In the genomic region with DNA sequence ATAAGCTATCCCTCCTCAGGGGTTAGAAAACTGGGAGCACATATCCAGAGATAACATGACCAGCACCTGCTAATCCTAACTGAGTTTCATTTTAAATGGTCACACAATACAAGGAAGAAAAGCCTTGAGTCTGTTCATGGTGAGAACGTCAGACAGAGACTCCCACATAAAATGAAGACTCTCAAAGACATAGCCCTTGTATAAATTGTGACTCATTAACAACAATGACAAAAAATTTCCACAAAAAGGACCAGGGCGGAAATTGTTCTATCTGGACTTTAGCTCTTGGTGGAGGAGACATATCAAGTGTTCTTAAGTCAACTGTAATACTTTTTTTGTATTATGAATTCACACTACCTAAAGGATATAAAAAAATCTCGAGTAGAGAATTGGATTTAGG, we compare ENCODE assay signal across 20 cellular contexts.
DNase-seq lines count a peak whose midpoint lies in the region; ATAC-seq, FAIRE-seq and TF ChIP-seq lines count a peak whose summit lies in the region.
"Had no signal": no experiment of that assay in that cellular context is flagged by ENCODE, and none has a peak within 500 bp of the region (broad histone marks: within the 10 kb centered on the region; RNA-seq: fewer than 3 reads in every experiment).

No MANE protein-coding gene starts in this region.

- peak overlapping the region; percentile 24; the same call in 1 of the 3 replicates for H3K4me2 ChIP-seq in A549
- H3K4me2 ChIP-seq: BLaER1 treated with 17β-estradiol and CSF1 and Interleukin-3, amounts not matched to agents 10 nM and 100 nM; GM23338 had no signal

- H3K4me3 ChIP-seq in A549 (no peak overlapping the region), mucosa of descending colon (no peak overlapping the region), WERI-Rb-1 (ENCODE audit: low read depth, low read length) (no peak overlapping the region), colonic mucosa (no peak overlapping the region)
- H3K4me3 ChIP-seq: BLaER1 treated with 17β-estradiol and CSF1 and Interleukin-3, amounts not matched to agents 10 nM and 100 nM; GM23338 had no signal

- no peak for FAIRE-seq in A549 (lab: Jason Lieb, UNC)
- FAIRE-seq: G401.6, GM12891, H54, HTR-8/SVneo had no signal

- TF ChIP-seq RAD21 in A549 (conservative IDR thresholded peaks at IDR 0.05 in 1 of 2, IDR thresholded peaks at IDR 0.05 in 1 of 2), result no peak

- POLR2A ChIA-PET in A549 (lab: Yijun Ruan, JAX), result no interaction called here

- no peak for TF ChIP-seq EP300 in A549 (IDR thresholded peaks at IDR 0.05)

- TF ChIP-seq CTCF in A549 (IDR thresholded peaks at IDR 0.05) (no peak), mucosa of descending colon (IDR thresholded peaks at IDR 0.05) (no peak), WERI-Rb-1 (IDR thresholded peaks at IDR 0.05; ENCODE audit: low read depth, low read length) (no peak), colonic mucosa (IDR thresholded peaks at IDR 0.05) (no peak)

- H3K36me3 ChIP-seq in mucosa of descending colon (ENCODE audit: low read depth) (no peaks in the 10 kb centered on the region), WERI-Rb-1 (no peaks in the 10 kb centered on the region), colonic mucosa (no peaks in the 10 kb centered on the region)
- H3K36me3 ChIP-seq: BLaER1 treated with 17β-estradiol and CSF1 and Interleukin-3, amounts not matched to agents 10 nM and 100 nM had no signal

- no peaks in the 10 kb centered on the region for H3K9me3 ChIP-seq in A549
- H3K9me3 ChIP-seq in mucosa of descending colon, result no peaks in the 10 kb centered on the region
- H3K9me3 ChIP-seq in WERI-Rb-1 (ENCODE audit: severe bottlenecking), result no peaks in the 10 kb centered on the region
- H3K9me3 ChIP-seq in colonic mucosa, result no peaks in the 10 kb centered on the region
- H3K9me3 ChIP-seq: BLaER1 treated with 17β-estradiol and CSF1 and Interleukin-3, amounts not matched to agents 10 nM and 100 nM had no signal

- H3K27ac ChIP-seq in A549 (no peak overlapping the region), WERI-Rb-1 (no peak overlapping the region), colonic mucosa (no peak overlapping the region)
- H3K27ac ChIP-seq: BLaER1 treated with 17β-estradiol and CSF1 and Interleukin-3, amounts not matched to agents 10 nM and 100 nM; HL-60 had no signal

- H3K27me3 ChIP-seq in WERI-Rb-1 (ENCODE audit: insufficient read depth, low read depth, severe bottlenecking), result no peaks in the 10 kb centered on the region
- H3K27me3 ChIP-seq in colonic mucosa, result no peaks in the 10 kb centered on the region
- H3K27me3 ChIP-seq: BLaER1 treated with 17β-estradiol and CSF1 and Interleukin-3, amounts not matched to agents 10 nM and 100 nM had no signal

- H3K4me1 ChIP-seq in A549 (no peaks in the 10 kb centered on the region), mucosa of descending colon (ENCODE audit: low read depth) (peaks cover 5% of the 10 kb centered on the region), colonic mucosa (no peaks in the 10 kb centered on the region)
- H3K4me1 ChIP-seq: BLaER1 treated with 17β-estradiol and CSF1 and Interleukin-3, amounts not matched to agents 10 nM and 100 nM had no signal

- no peak overlapping the region for H3K9ac ChIP-seq in colonic mucosa (ENCODE audit: low read depth in 2 of 2, low read length in 2 of 2)
- H3K9ac ChIP-seq: BLaER1 treated with 17β-estradiol and CSF1 and Interleukin-3, amounts not matched to agents 10 nM and 100 nM had no signal

- CTCF ChIA-PET in A549 (lab: Yijun Ruan, JAX), result no interaction called here

- intact Hi-C loops in mucosa of descending colon (cut with DNase I, micrococcal nuclease), result no loop called here
- intact Hi-C loops in colonic mucosa (cut with DNase I), result no loop called here

- TF ChIP-seq POLR2A in A549 (IDR thresholded peaks at IDR 0.05; ENCODE audit: low read length), result no peak

- WGBS in A549 (ENCODE audit: missing lambda C conversion rate), result 23% methylated on average over 3 of the region's 3 CpGs

- ATAC-seq in A549 (no peak), mucosa of descending colon (peak; percentile 77), HG02938 (IDR thresholded peaks at IDR 0.05; ENCODE audit: unreplicated experiment) (no peak)
- ATAC-seq: CD8-positive, alpha-beta T cell; GM23338 had no signal

- DNase-seq in A549 (ENCODE audit: low read depth in 1 of 2, low spot score in 1 of 2) (peak in 1 of 2 experiments; percentile 27), HT1080 (ENCODE audit: low read depth) (peak; percentile 25), dermis blood vessel endothelial cell (peak; percentile 14), mucosa of descending colon (no peak), WERI-Rb-1 (no peak), NCI-H2081 (lab: John Stamatoyannopoulos, UW) (no peak), colonic mucosa (no peak)
- DNase-seq: 8988T; Calu3; CD8-positive, alpha-beta T cell; HCEC 1CT; IMR-90 had no signal

TF ChIP-seq in A549, 52 proteins besides CTCF, POLR2A, EP300 and RAD21:
- TF ChIP-seq RFX5 (IDR thresholded peaks at IDR 0.05) (no peak), HEYL (CRISPR knock-in tag; IDR thresholded peaks at IDR 0.05) (no peak), SREBF2 (IDR thresholded peaks at IDR 0.05) (no peak), FOSL2 (IDR thresholded peaks at IDR 0.05) (no peak), FOSL2 (CRISPR knock-in tag; IDR thresholded peaks at IDR 0.05) (no peak), NFE2L2 (conservative IDR thresholded peaks at IDR 0.05; ENCODE audit: low read length) (no peak), NR3C1 (IDR thresholded peaks at IDR 0.05) (no peak), MAFK (IDR thresholded peaks at IDR 0.05; ENCODE audit: partially characterized antibody) (no peak), PHF8 (IDR thresholded peaks at IDR 0.05; ENCODE audit: borderline replicate concordance, low read depth) (no peak), NPAS2 (CRISPR knock-in tag; IDR thresholded peaks at IDR 0.05; ENCODE audit: borderline replicate concordance) (no peak), ESRRA (IDR thresholded peaks at IDR 0.05; ENCODE audit: borderline replicate concordance, low read length) (no peak), MAZ (IDR thresholded peaks at IDR 0.05; ENCODE audit: borderline replicate concordance, low read depth, low read length) (no peak), HOXA7 (CRISPR knock-in tag; IDR thresholded peaks at IDR 0.05) (no peak), HOXB13 (CRISPR knock-in tag; IDR thresholded peaks at IDR 0.05; ENCODE audit: low read depth) (no peak), KDM5A (IDR thresholded peaks at IDR 0.05) (no peak), CHD2 (IDR thresholded peaks at IDR 0.05; ENCODE audit: low read length, partially characterized antibody) (no peak)
- TF ChIP-seq, protein P1, sequence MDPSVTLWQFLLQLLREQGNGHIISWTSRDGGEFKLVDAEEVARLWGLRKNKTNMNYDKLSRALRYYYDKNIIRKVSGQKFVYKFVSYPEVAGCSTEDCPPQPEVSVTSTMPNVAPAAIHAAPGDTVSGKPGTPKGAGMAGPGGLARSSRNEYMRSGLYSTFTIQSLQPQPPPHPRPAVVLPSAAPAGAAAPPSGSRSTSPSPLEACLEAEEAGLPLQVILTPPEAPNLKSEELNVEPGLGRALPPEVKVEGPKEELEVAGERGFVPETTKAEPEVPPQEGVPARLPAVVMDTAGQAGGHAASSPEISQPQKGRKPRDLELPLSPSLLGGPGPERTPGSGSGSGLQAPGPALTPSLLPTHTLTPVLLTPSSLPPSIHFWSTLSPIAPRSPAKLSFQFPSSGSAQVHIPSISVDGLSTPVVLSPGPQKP (IDR thresholded peaks at IDR 0.05; ENCODE audit: low read depth, low read length), result no peak
- TF ChIP-seq, protein P2, sequence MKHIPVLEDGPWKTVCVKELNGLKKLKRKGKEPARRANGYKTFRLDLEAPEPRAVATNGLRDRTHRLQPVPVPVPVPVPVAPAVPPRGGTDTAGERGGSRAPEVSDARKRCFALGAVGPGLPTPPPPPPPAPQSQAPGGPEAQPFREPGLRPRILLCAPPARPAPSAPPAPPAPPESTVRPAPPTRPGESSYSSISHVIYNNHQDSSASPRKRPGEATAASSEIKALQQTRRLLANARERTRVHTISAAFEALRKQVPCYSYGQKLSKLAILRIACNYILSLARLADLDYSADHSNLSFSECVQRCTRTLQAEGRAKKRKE (CRISPR knock-in tag; IDR thresholded peaks at IDR 0.05; ENCODE audit: low read depth), result no peak
- TF ChIP-seq, protein P3, sequence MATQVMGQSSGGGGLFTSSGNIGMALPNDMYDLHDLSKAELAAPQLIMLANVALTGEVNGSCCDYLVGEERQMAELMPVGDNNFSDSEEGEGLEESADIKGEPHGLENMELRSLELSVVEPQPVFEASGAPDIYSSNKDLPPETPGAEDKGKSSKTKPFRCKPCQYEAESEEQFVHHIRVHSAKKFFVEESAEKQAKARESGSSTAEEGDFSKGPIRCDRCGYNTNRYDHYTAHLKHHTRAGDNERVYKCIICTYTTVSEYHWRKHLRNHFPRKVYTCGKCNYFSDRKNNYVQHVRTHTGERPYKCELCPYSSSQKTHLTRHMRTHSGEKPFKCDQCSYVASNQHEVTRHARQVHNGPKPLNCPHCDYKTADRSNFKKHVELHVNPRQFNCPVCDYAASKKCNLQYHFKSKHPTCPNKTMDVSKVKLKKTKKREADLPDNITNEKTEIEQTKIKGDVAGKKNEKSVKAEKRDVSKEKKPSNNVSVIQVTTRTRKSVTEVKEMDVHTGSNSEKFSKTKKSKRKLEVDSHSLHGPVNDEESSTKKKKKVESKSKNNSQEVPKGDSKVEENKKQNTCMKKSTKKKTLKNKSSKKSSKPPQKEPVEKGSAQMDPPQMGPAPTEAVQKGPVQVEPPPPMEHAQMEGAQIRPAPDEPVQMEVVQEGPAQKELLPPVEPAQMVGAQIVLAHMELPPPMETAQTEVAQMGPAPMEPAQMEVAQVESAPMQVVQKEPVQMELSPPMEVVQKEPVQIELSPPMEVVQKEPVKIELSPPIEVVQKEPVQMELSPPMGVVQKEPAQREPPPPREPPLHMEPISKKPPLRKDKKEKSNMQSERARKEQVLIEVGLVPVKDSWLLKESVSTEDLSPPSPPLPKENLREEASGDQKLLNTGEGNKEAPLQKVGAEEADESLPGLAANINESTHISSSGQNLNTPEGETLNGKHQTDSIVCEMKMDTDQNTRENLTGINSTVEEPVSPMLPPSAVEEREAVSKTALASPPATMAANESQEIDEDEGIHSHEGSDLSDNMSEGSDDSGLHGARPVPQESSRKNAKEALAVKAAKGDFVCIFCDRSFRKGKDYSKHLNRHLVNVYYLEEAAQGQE (IDR thresholded peaks at IDR 0.05), result no peak

Comparison
In these comparisons a context has a peak if more than half of its experiments do, and no peak if none do; other contexts are left out.
1. DNase-seq: peak in HT1080 (single experiment) and dermis blood vessel endothelial cell (single experiment); none in mucosa of descending colon (0 of 3), WERI-Rb-1 (single experiment), NCI-H2081 (0 of 2) and colonic mucosa (single experiment).